Comparison of ENCODE assay signal across 11 cellular contexts in genomic region chr10:58237014-58237830, GRCh38.
A peak's percentile ranks its signal among the peaks of the same experiment; 100 is the strongest.
DNase-seq lines count a peak whose midpoint lies in the region; TF ChIP-seq lines count a peak whose summit lies in the region.
"Had no signal": no experiment of that assay in that cellular context is flagged by ENCODE, and none has a peak within 500 bp of the region (broad histone marks: within the 10 kb centered on the region; RNA-seq: fewer than 3 reads in every experiment).

No MANE protein-coding gene starts in this region.

- DNase-seq in AG09319 (ENCODE audit: extremely low read depth, low read depth) = peak; percentile 25
- DNase-seq in HFF-Myc (ENCODE audit: extremely low read depth, low read depth) = peak; percentile 76
- DNase-seq in amniotic epithelial cell (ENCODE audit: low read depth) = peak; percentile 94
- DNase-seq in kidney tubule cell (ENCODE audit: low spot score) = peak; percentile 81
- DNase-seq in effector memory CD4-positive, alpha-beta T cell = no peak
- DNase-seq in SHP77 (lab: John Stamatoyannopoulos, UW) = no peak
- DNase-seq in activated gamma-delta T cell (lab: John Stamatoyannopoulos, UW) = no peak
- DNase-seq in substantia nigra (lab: John Stamatoyannopoulos, UW) = no peak
- DNase-seq: anterior cingulate cortex, DMS79, NCI-H526 had no signal

- H3K27ac ChIP-seq in effector memory CD4-positive, alpha-beta T cell (ENCODE audit: insufficient read depth, low read length, poor library complexity, severe bottlenecking) = no peak overlapping the region
- no peak overlapping the region for H3K27ac ChIP-seq in substantia nigra (ENCODE audit: low read depth, low read length, poor library complexity, severe bottlenecking)

- TF ChIP-seq CTCF in AG09319 (IDR thresholded peaks at IDR 0.05; ENCODE audit: low read depth, low read length) (no peak), HFF-Myc (IDR thresholded peaks at IDR 0.05; ENCODE audit: low read depth, low read length, missing control alignments) (no peak)

- no peaks in the 10 kb centered on the region for H3K4me1 ChIP-seq in effector memory CD4-positive, alpha-beta T cell (ENCODE audit: control insufficient read depth, insufficient read depth, low read length, poor library complexity, severe bottlenecking)

- no peak overlapping the region for H3K4me3 ChIP-seq in HFF-Myc (replicated peaks; ENCODE audit: low read depth, low read length)
- H3K4me3 ChIP-seq in effector memory CD4-positive, alpha-beta T cell (ENCODE audit: insufficient read depth, low read depth, low read length, poor library complexity, severe bottlenecking) = no peak overlapping the region

- no peaks in the 10 kb centered on the region for H3K27me3 ChIP-seq in effector memory CD4-positive, alpha-beta T cell (replicated peaks; ENCODE audit: control insufficient read depth, insufficient read depth, low read length, poor library complexity, severe bottlenecking)

- no peaks in the 10 kb centered on the region for H3K9me3 ChIP-seq in effector memory CD4-positive, alpha-beta T cell (ENCODE audit: control insufficient read depth, low read length)

- no peaks in the 10 kb centered on the region for H3K36me3 ChIP-seq in effector memory CD4-positive, alpha-beta T cell (ENCODE audit: control insufficient read depth, insufficient read depth, low read length)

Comparison
In these comparisons a context has a peak if more than half of its experiments do, and no peak if none do; other contexts are left out.
1. DNase-seq: peak in AG09319 (single experiment), HFF-Myc (single experiment), amniotic epithelial cell (single experiment) and kidney tubule cell (single experiment); none in effector memory CD4-positive, alpha-beta T cell (0 of 3), SHP77 (0 of 2), activated gamma-delta T cell (single experiment) and substantia nigra (0 of 49).